ENCODE assay signal across 1 cellular context in genomic region chr4:159003420-159004253, GRCh38.
A peak's percentile ranks its signal among the peaks of the same experiment; 100 is the strongest.
TF ChIP-seq lines count a peak whose summit lies in the region.

No MANE protein-coding gene starts in this region.

TF ChIP-seq in K562, 482 proteins besides CTCF, POLR2A, EP300 and RAD21 (continued from another document and continues in another):
- TF ChIP-seq UBTF (IDR thresholded peaks at IDR 0.05; ENCODE audit: borderline replicate concordance in 1 of 2, low read depth in 2 of 2, low read length in 2 of 2), result no peak
- TF ChIP-seq ZFPM2 (CRISPR knock-in tag; IDR thresholded peaks at IDR 0.05), result no peak
- TF ChIP-seq JUN (IDR thresholded peaks at IDR 0.05; ENCODE audit: borderline replicate concordance, low read depth, low read length), result no peak
- no peak for TF ChIP-seq JUN (CRISPR knock-in tag; IDR thresholded peaks at IDR 0.05; ENCODE audit: borderline replicate concordance)
- no peak for TF ChIP-seq WHSC1 (IDR thresholded peaks at IDR 0.05; ENCODE audit: low read length)
- peak; percentile 49; the same call in 1 of the 2 replicates for TF ChIP-seq TFAP4 (CRISPR knock-in tag; IDR thresholded peaks at IDR 0.05; ENCODE audit: borderline replicate concordance)
- TF ChIP-seq ZNF444 (CRISPR knock-in tag; IDR thresholded peaks at IDR 0.05), result no peak
- TF ChIP-seq PHB (CRISPR knock-in tag; IDR thresholded peaks at IDR 0.05), result no peak
- no peak for TF ChIP-seq ZNF408 (CRISPR knock-in tag; IDR thresholded peaks at IDR 0.05; ENCODE audit: low read depth)
- TF ChIP-seq E2F3 (CRISPR knock-in tag; IDR thresholded peaks at IDR 0.05), result no peak
- no peak for TF ChIP-seq ARID2 (IDR thresholded peaks at IDR 0.05)
- peak in 1 of 2 experiments; percentile 30 for TF ChIP-seq AFF1 (IDR thresholded peaks at IDR 0.05; ENCODE audit: low read depth in 1 of 2, partially characterized antibody in 2 of 2)
- peak; percentile 58; the same call in 1 of the 2 replicates for TF ChIP-seq KLF16 (IDR thresholded peaks at IDR 0.05)
- TF ChIP-seq POLR2G (IDR thresholded peaks at IDR 0.05; ENCODE audit: low read depth, low read length), result no peak
- no peak for TF ChIP-seq CHD1 (IDR thresholded peaks at IDR 0.05; ENCODE audit: low read length)
- peak; percentile 65; the same call in 1 of the 2 replicates for TF ChIP-seq ZBTB9 (CRISPR knock-in tag; IDR thresholded peaks at IDR 0.05)
- TF ChIP-seq ETV5 (CRISPR knock-in tag; IDR thresholded peaks at IDR 0.05; ENCODE audit: low read depth), result no peak
- TF ChIP-seq ZNF197 (CRISPR knock-in tag; IDR thresholded peaks at IDR 0.05; ENCODE audit: low read depth), result 0 out of 2 replicates have a peak, but pooled peaks have one; percentile 39
- TF ChIP-seq SRSF7 (optimal IDR thresholded peaks at IDR 0.05; ENCODE audit: low read depth, low read length), result no peak
- TF ChIP-seq FOXK2 (conservative IDR thresholded peaks at IDR 0.05 in 1 of 2, IDR thresholded peaks at IDR 0.05 in 1 of 2; ENCODE audit: low read depth in 2 of 2), result peak; percentile 48 to 57; a peak in 2 of 4 replicates
- TF ChIP-seq ZNF551 (CRISPR knock-in tag; IDR thresholded peaks at IDR 0.05), result no peak
- TF ChIP-seq IRF1 (CRISPR knock-in tag; IDR thresholded peaks at IDR 0.05; ENCODE audit: borderline replicate concordance), result no peak
- no peak for TF ChIP-seq ZNF655 (CRISPR knock-in tag; IDR thresholded peaks at IDR 0.05)
- peak in 1 of 2 experiments; percentile 88; a peak in 1 of 4 replicates for TF ChIP-seq ZNF318 (IDR thresholded peaks at IDR 0.05; ENCODE audit: borderline replicate concordance in 1 of 2, low read depth in 1 of 2)
- TF ChIP-seq FOSL1 (tag; conservative IDR thresholded peaks at IDR 0.05), result peak; percentile 71
- TF ChIP-seq EP400 (IDR thresholded peaks at IDR 0.05), result peak; percentile 43; the same call in 1 of the 2 replicates
- 0 out of 2 replicates have a peak, but pooled peaks have one; percentile 24 for TF ChIP-seq DIDO1 (tag; IDR thresholded peaks at IDR 0.05; ENCODE audit: low read depth)
- no peak for TF ChIP-seq BRD4 (IDR thresholded peaks at IDR 0.05)
- TF ChIP-seq ZKSCAN3 (CRISPR knock-in tag; IDR thresholded peaks at IDR 0.05), result no peak
- TF ChIP-seq ADNP (tag; IDR thresholded peaks at IDR 0.05), result peak; percentile 37; the same call in 1 of the 2 replicates
- no peak for TF ChIP-seq CGGBP1 (CRISPR knock-in tag; IDR thresholded peaks at IDR 0.05)
- peak in 1 of 2 experiments; percentile 50 for TF ChIP-seq NCOA2 (IDR thresholded peaks at IDR 0.05; ENCODE audit: partially characterized antibody in 2 of 2)
- TF ChIP-seq HDAC2 (IDR thresholded peaks at IDR 0.05), result no peak; the same call in 1 of the 2 replicates
- TF ChIP-seq ZNF76 (CRISPR knock-in tag; IDR thresholded peaks at IDR 0.05; ENCODE audit: borderline replicate concordance), result no peak
